ENCODE assay signal across 13 cellular contexts in genomic region chr22:32837142-32837541, GRCh38. TPM values are rescaled to one million over a fixed set of nuclear protein-coding genes. Genes with fewer than 3 reads are reported as not detected.
DNase-seq lines count a peak whose midpoint lies in the region; ATAC-seq and TF ChIP-seq lines count a peak whose summit lies in the region.
"Had no signal": no experiment of that assay in that cellular context is flagged by ENCODE, and none has a peak within 500 bp of the region (broad histone marks: within the 10 kb centered on the region; RNA-seq: fewer than 3 reads in every experiment).

No MANE protein-coding gene starts in this region.

- H3K9me3 ChIP-seq in BLaER1 (no peaks in the 10 kb centered on the region), gastroesophageal sphincter (no peaks in the 10 kb centered on the region), subcutaneous abdominal adipose tissue (ENCODE audit: control insufficient read depth in 5 of 5, low read length in 5 of 5) (no peaks in the 10 kb centered on the region), gastrocnemius medialis (no peaks in the 10 kb centered on the region)
- no peaks in the 10 kb centered on the region for H3K9me3 ChIP-seq in BLaER1 treated with 17β-estradiol and CSF1 and Interleukin-3, amounts not matched to agents 10 nM and 100 nM (replicated peaks in 1 of 11)
- H3K9me3 ChIP-seq: A549, BE2C, Caco-2 had no signal

- H3K27me3 ChIP-seq in BLaER1: no peaks in the 10 kb centered on the region
- H3K27me3 ChIP-seq in BLaER1 treated with 17β-estradiol and CSF1 and Interleukin-3, amounts not matched to agents 10 nM and 100 nM: peaks cover 0 to 29% (median 0%) of the 10 kb centered on the region in 11 experiments; a peak in 7 of 22 replicates
- no peaks in the 10 kb centered on the region for H3K27me3 ChIP-seq in gastroesophageal sphincter
- H3K27me3 ChIP-seq in subcutaneous abdominal adipose tissue (ENCODE audit: control insufficient read depth in 5 of 5, insufficient read depth in 4 of 5, low read length in 5 of 5): no peaks in the 10 kb centered on the region
- no peaks in the 10 kb centered on the region for H3K27me3 ChIP-seq in gastrocnemius medialis
- H3K27me3 ChIP-seq: BE2C had no signal

- H3K4me3 ChIP-seq in BLaER1 (no peak overlapping the region), gastroesophageal sphincter (no peak overlapping the region), subcutaneous abdominal adipose tissue (ENCODE audit: low read depth in 1 of 5, low read length in 5 of 5) (no peak overlapping the region), gastrocnemius medialis (no peak overlapping the region)
- H3K4me3 ChIP-seq in BLaER1 treated with 17β-estradiol and CSF1 and Interleukin-3, amounts not matched to agents 10 nM and 100 nM: no peak overlapping the region
- H3K4me3 ChIP-seq: A549 had no signal

- H3K4me1 ChIP-seq in BLaER1 (peaks cover 85% of the 10 kb centered on the region), gastroesophageal sphincter (peaks cover 10 to 100% (median 74%) of the 10 kb centered on the region in 3 donors), subcutaneous abdominal adipose tissue (ENCODE audit: control insufficient read depth in 5 of 5, insufficient read depth in 5 of 5, low read length in 5 of 5) (peaks cover 18 to 90% (median 42%) of the 10 kb centered on the region in 5 donors), gastrocnemius medialis (peaks cover 45 to 61% of the 10 kb centered on the region in 2 donors)
- peaks cover 0 to 74% (median 66%) of the 10 kb centered on the region in 10 experiments; a peak in 18 of 20 replicates for H3K4me1 ChIP-seq in BLaER1 treated with 17β-estradiol and CSF1 and Interleukin-3, amounts not matched to agents 10 nM and 100 nM
- H3K4me1 ChIP-seq: A549, Caco-2 had no signal

- no peaks in the 10 kb centered on the region for H3K36me3 ChIP-seq in BLaER1
- no peaks in the 10 kb centered on the region for H3K36me3 ChIP-seq in BLaER1 treated with 17β-estradiol and CSF1 and Interleukin-3, amounts not matched to agents 10 nM and 100 nM
- H3K36me3 ChIP-seq in gastroesophageal sphincter: peaks cover 0 to 66% of the 10 kb centered on the region in 2 donors
- peaks cover 9 to 87% (median 57%) of the 10 kb centered on the region in 5 donors for H3K36me3 ChIP-seq in subcutaneous abdominal adipose tissue (ENCODE audit: control insufficient read depth in 5 of 5, insufficient read depth in 5 of 5, low read length in 5 of 5)
- no peaks in the 10 kb centered on the region for H3K36me3 ChIP-seq in gastrocnemius medialis
- H3K36me3 ChIP-seq: BE2C had no signal

- H3K27ac ChIP-seq in BLaER1 (peak overlapping the region; percentile 62; the same call in 1 of the 2 replicates), gastroesophageal sphincter (peak overlapping the region in 3 of 4 donors; percentile 73 to 80 (median 74)), subcutaneous abdominal adipose tissue (ENCODE audit: low read depth, low read length) (peak overlapping the region; percentile 34), gastrocnemius medialis (peak overlapping the region in 1 of 4 donors; percentile 2)
- no peak overlapping the region for H3K27ac ChIP-seq in BLaER1 treated with 17β-estradiol and CSF1 and Interleukin-3, amounts not matched to agents 10 nM and 100 nM
- H3K27ac ChIP-seq: A549 had no signal

- TF ChIP-seq POLR2A in gastroesophageal sphincter (IDR thresholded peaks at IDR 0.05): no peak
- no peak for TF ChIP-seq POLR2A in gastrocnemius medialis (IDR thresholded peaks at IDR 0.05)

- no peak overlapping the region for H3K9ac ChIP-seq in BLaER1
- no peak overlapping the region for H3K9ac ChIP-seq in BLaER1 treated with 17β-estradiol and CSF1 and Interleukin-3, amounts not matched to agents 10 nM and 100 nM
- no peak overlapping the region for H3K9ac ChIP-seq in subcutaneous abdominal adipose tissue (ENCODE audit: low read length in 5 of 5)

- WGBS in gastroesophageal sphincter (ENCODE audit: low coverage in 1 of 2), 2 donors: 60 to 71% methylated on average over 1 to 2 of the region's 9 CpGs

- TF ChIP-seq CTCF in gastroesophageal sphincter (IDR thresholded peaks at IDR 0.05) (no peak), gastrocnemius medialis (IDR thresholded peaks at IDR 0.05 in 4 of 5, conservative IDR thresholded peaks at IDR 0.05 in 1 of 5) (no peak)

- H3K4me2 ChIP-seq in BLaER1: peak overlapping the region; percentile 83
- H3K4me2 ChIP-seq in BLaER1 treated with 17β-estradiol and CSF1 and Interleukin-3, amounts not matched to agents 10 nM and 100 nM: peak overlapping the region in 9 of 11 experiments; percentile 4 to 93 (median 76); a peak in 16 of 22 replicates
- H3K4me2 ChIP-seq: A549 had no signal

- no peaks in the 10 kb centered on the region for H4K20me1 ChIP-seq in BLaER1
- peaks cover 0 to 12% (median 0%) of the 10 kb centered on the region in 11 experiments; a peak in 2 of 22 replicates for H4K20me1 ChIP-seq in BLaER1 treated with 17β-estradiol and CSF1 and Interleukin-3, amounts not matched to agents 10 nM and 100 nM

- no peak for DNase-seq in gastrocnemius medialis
- DNase-seq in NCI-H2081 treated with DMSO at 0.1 percent for 48 hours (lab: John Stamatoyannopoulos, UW): no peak
- DNase-seq: BE2C; Caco-2; CD8-positive, alpha-beta memory T cell; DMS53; IMR-90 had no signal

- in situ Hi-C loops in gastrocnemius medialis (cut with MboI; ENCODE audit: low sequenced_read_pairs in 4 of 4): no loop called here

- no peak for TF ChIP-seq EP300 in gastroesophageal sphincter (IDR thresholded peaks at IDR 0.05)

- intact Hi-C loops in gastrocnemius medialis (cut with DNase I; ENCODE audit: low total_unique reads): no loop called here

- no peak for ATAC-seq in gastroesophageal sphincter
- no peak for ATAC-seq in gastrocnemius medialis
- ATAC-seq in GM21367 (IDR thresholded peaks at IDR 0.05; ENCODE audit: unreplicated experiment): no peak
- ATAC-seq: A549 had no signal

RNA-seq across cellular contexts. Expression of gene TIMP3, which starts 35.6 kb away (rescaled TPM):
- 100 to 1,000 TPM; 560 to 818 (median 738) TPM for total RNA-seq in gastroesophageal sphincter
- total RNA-seq in gastrocnemius medialis: 100 to 1,000 TPM; 102 to 247 (median 144) TPM

Comparison
In these comparisons a context has a peak if more than half of its experiments do, and no peak if none do; other contexts are left out.
1. H3K27ac ChIP-seq: peak in BLaER1 (single experiment), gastroesophageal sphincter (3 of 4) and subcutaneous abdominal adipose tissue (single experiment); none in BLaER1 treated with 17β-estradiol and CSF1 and Interleukin-3, amounts not matched to agents 10 nM and 100 nM (0 of 11).